In the genomic region with DNA sequence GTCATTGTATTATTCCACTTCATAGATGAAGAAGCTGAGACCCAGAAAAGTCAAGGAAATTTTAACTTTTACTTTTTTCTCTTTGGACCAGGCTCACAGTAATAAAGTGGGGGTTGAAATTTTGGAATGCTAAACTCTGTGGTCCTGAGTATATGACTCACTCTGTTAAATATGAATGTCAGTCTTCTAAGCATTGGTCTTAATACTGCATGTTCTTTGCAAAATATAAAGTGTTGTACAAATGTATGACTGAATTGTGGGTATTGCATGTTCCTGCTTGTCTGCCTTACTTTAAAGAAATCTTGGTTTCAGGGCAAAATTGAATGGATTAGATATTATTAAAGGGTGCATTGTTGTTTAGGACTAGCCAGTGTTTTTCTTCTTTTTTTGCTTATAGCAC, we compare ENCODE assay signal across 16 cellular contexts.
DNase-seq lines count a peak whose midpoint lies in the region; TF ChIP-seq lines count a peak whose summit lies in the region.
"Had no signal": no experiment of that assay in that cellular context is flagged by ENCODE, and none has a peak within 500 bp of the region (broad histone marks: within the 10 kb centered on the region; RNA-seq: fewer than 3 reads in every experiment).

No MANE protein-coding gene starts in this region.

- no peak overlapping the region for H3K4me3 Mint-ChIP-seq in endodermal cell
- H3K4me3 Mint-ChIP-seq: CD4-positive, alpha-beta memory T cell had no signal

- H3K36me3 ChIP-seq in endodermal cell (ENCODE audit: control insufficient read depth, insufficient read depth, low read length) = no peaks in the 10 kb centered on the region
- H3K36me3 ChIP-seq: BE2C, HAP-1 had no signal

- peaks cover 48% of the 10 kb centered on the region for H3K9me3 Mint-ChIP-seq in endodermal cell

- H3K27ac ChIP-seq in RWPE1 (no peak overlapping the region), endodermal cell (ENCODE audit: low read depth, low read length) (no peak overlapping the region), coronary artery (no peak overlapping the region)
- H3K27ac ChIP-seq: SK-N-MC had no signal

- no peaks in the 10 kb centered on the region for H3K27me3 Mint-ChIP-seq in endodermal cell (ENCODE audit: insufficient read depth)
- H3K27me3 Mint-ChIP-seq: CD4-positive, alpha-beta memory T cell had no signal

- peak; percentile 28 for DNase-seq in EL
- peak; percentile 4 for DNase-seq in RWPE1 (ENCODE audit: low spot score)
- no peak for DNase-seq in endodermal cell
- DNase-seq in skeletal muscle cell (ENCODE audit: low read depth) = peak; percentile 10
- DNase-seq in KBM-7 = no peak
- no peak for DNase-seq in coronary artery (ENCODE audit: low spot score)
- DNase-seq in effector CD4-positive, alpha-beta T cell = no peak
- DNase-seq in NCI-H2029 treated with DMSO at 0.1 percent for 48 hours (lab: John Stamatoyannopoulos, UW) = no peak
- DNase-seq: BE2C; CD4-positive, alpha-beta memory T cell; NCI-H1436; NCI-H2029; NCI-H510A had no signal

- H3K9me3 ChIP-seq in endodermal cell (ENCODE audit: control insufficient read depth, low read length) = peaks cover 37% of the 10 kb centered on the region
- H3K9me3 ChIP-seq: BE2C, HAP-1 had no signal

- in situ Hi-C loops in KBM-7 (cut with MboI; ENCODE audit: low pct_unique_long_range_greater_than_20kb, low sequenced_read_pairs) = no loop called here

- H3K9ac ChIP-seq in endodermal cell (ENCODE audit: extremely low read depth, low read length, poor library complexity, severe bottlenecking) = no peak overlapping the region

- H3K27me3 ChIP-seq in endodermal cell (ENCODE audit: control insufficient read depth, insufficient read depth, low read length, poor library complexity, severe bottlenecking) = no peaks in the 10 kb centered on the region
- H3K27me3 ChIP-seq: BE2C had no signal

- peaks cover 20% of the 10 kb centered on the region for H3K4me1 Mint-ChIP-seq in endodermal cell
- H3K4me1 Mint-ChIP-seq: CD4-positive, alpha-beta memory T cell had no signal

- CTCF ChIA-PET in RWPE1 (lab: Yijun Ruan, JAX) = no interaction called here

- H3K27ac Mint-ChIP-seq in endodermal cell = no peak overlapping the region
- H3K27ac Mint-ChIP-seq: CD4-positive, alpha-beta memory T cell had no signal

- H3K4me3 ChIP-seq in endodermal cell (ENCODE audit: low read length) (peak overlapping the region; percentile 34), skeletal muscle cell (ENCODE audit: low read depth, low read length) (no peak overlapping the region), coronary artery (no peak overlapping the region)
- H3K4me3 ChIP-seq: GM12878, HAP-1, SK-N-MC had no signal

- TF ChIP-seq CTCF in RWPE1 (conservative IDR thresholded peaks at IDR 0.05; ENCODE audit: low read depth) (no peak), endodermal cell (conservative IDR thresholded peaks at IDR 0.05) (no peak), coronary artery (IDR thresholded peaks at IDR 0.05) (no peak)

- H3K36me3 Mint-ChIP-seq in endodermal cell (ENCODE audit: low read depth) = peaks cover 25% of the 10 kb centered on the region
- H3K36me3 Mint-ChIP-seq: CD4-positive, alpha-beta memory T cell had no signal

- H3K4me1 ChIP-seq in endodermal cell (ENCODE audit: control insufficient read depth, insufficient read depth, low read length) = no peaks in the 10 kb centered on the region
- H3K4me1 ChIP-seq: BE2C, HAP-1 had no signal

- POLR2A ChIA-PET in RWPE1 (lab: Yijun Ruan, JAX; ENCODE audit: low non-redundant PET) = no interaction called here

Comparison
In these comparisons a context has a peak if more than half of its experiments do, and no peak if none do; other contexts are left out.
1. DNase-seq: peak in EL (single experiment), RWPE1 (single experiment) and skeletal muscle cell (single experiment); none in endodermal cell (single experiment), KBM-7 (single experiment), coronary artery (single experiment), effector CD4-positive, alpha-beta T cell (single experiment) and NCI-H2029 treated with DMSO at 0.1 percent for 48 hours (single experiment).